ENCODE assay signal across 9 cellular contexts in the genomic region with DNA sequence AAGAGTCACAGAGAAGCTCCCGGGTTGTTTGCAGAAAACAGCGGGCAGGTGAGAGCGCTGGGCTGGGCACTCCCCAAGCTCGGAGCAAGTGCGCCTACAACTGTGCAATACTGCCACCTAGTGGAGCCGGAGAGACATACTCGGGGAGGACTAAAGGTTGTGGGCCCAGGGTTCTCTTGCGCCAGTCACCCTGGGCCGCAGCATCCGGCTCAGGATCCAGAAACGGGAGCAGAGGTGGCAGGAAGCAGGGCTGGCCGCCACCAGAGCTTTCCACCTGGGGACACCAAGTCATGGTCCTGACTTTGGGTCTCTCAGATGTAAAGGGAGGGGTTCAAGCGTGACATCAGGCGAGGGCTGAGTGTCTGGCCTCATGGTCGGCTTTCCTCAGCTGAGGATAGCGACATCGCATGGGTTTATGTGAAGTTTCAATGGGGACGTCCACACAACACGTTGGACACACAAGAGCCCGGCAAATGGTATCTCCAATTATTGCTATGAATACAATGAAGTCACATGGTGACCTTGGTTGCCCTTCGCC. TPM values are rescaled to one million over a fixed set of nuclear protein-coding genes. Genes with fewer than 3 reads are reported as not detected.
DNase-seq lines count a peak whose midpoint lies in the region; ATAC-seq and TF ChIP-seq lines count a peak whose summit lies in the region.
"Had no signal": no experiment of that assay in that cellular context is flagged by ENCODE, and none has a peak within 500 bp of the region (broad histone marks: within the 10 kb centered on the region; RNA-seq: fewer than 3 reads in every experiment).

No MANE protein-coding gene starts in this region.

- CTCF ChIA-PET in Calu3 (lab: Charles Lee), result interaction anchor here (0.5 to 2.6 kb wide), 25 partner anchors 10 to 565 kb away, joined by 3 to 43 read pairs (median 6); partner anchors contain the start of gene KLK4

- in situ Hi-C loops in astrocyte of the cerebellum (cut with HindIII; ENCODE audit: low sequenced_read_pairs), result no loop called here
- in situ Hi-C loops in gastrocnemius medialis (cut with MboI; ENCODE audit: low sequenced_read_pairs in 4 of 4), result no loop called here

- no peak overlapping the region for H3K27ac ChIP-seq in gastrocnemius medialis
- H3K27ac ChIP-seq: SJSA1 had no signal

- peaks cover 28% of the 10 kb centered on the region for H3K27me3 Mint-ChIP-seq in Calu3 (ENCODE audit: unreplicated experiment)

- H3K4me1 Mint-ChIP-seq in Calu3 (ENCODE audit: low read depth, unreplicated experiment), result peaks cover 21% of the 10 kb centered on the region

- no peaks in the 10 kb centered on the region for H3K9me3 Mint-ChIP-seq in Calu3 (ENCODE audit: low read depth, unreplicated experiment)

- H3K9me3 ChIP-seq in gastrocnemius medialis, result no peaks in the 10 kb centered on the region
- H3K9me3 ChIP-seq: SJSA1 had no signal

- DNase-seq in Calu3 (peak; percentile 91), HCEC 1CT (peak; percentile 68), NCI-H2029 treated with DMSO at 0.1 percent for 48 hours (lab: John Stamatoyannopoulos, UW) (peak; percentile 70), T-helper 9 cell (peak; percentile 58), astrocyte of the cerebellum (ENCODE audit: low read depth) (peak; percentile 49), hippocampal formation (lab: John Stamatoyannopoulos, UW) (peak; percentile 50 to 52), gastrocnemius medialis (peak in 1 of 2 donors; percentile 9)

- TF ChIP-seq POLR2A in gastrocnemius medialis (IDR thresholded peaks at IDR 0.05), result no peak

- intact Hi-C loops in Calu3 (cut with micrococcal nuclease; ENCODE audit: unreplicated experiment) (loop anchor here (1.0 to 5.0 kb wide), 3 partner anchors 130 to 385 kb away; partner anchors contain the start of gene ACP4), gastrocnemius medialis (cut with DNase I; ENCODE audit: low total_unique reads) (no loop called here)

- no peaks in the 10 kb centered on the region for H3K4me1 ChIP-seq in gastrocnemius medialis

- peak overlapping the region; percentile 10 for H3K27ac Mint-ChIP-seq in Calu3 (ENCODE audit: unreplicated experiment)

- H3K4me3 ChIP-seq in astrocyte of the cerebellum (ENCODE audit: low read depth, low read length) (no peak overlapping the region), gastrocnemius medialis (no peak overlapping the region)
- H3K4me3 ChIP-seq: SJSA1 had no signal

- H3K36me3 Mint-ChIP-seq in Calu3 (ENCODE audit: insufficient read depth, unreplicated experiment), result peaks cover 5% of the 10 kb centered on the region

- no peaks in the 10 kb centered on the region for H3K36me3 ChIP-seq in gastrocnemius medialis
- H3K36me3 ChIP-seq: SJSA1 had no signal

- no TSS peak for BruUV-seq in Calu3 (replicated peaks; lab: Mats Ljungman, UMichigan)

- ATAC-seq in gastrocnemius medialis (peak in 1 of 2 donors; percentile 45), HG03469 (IDR thresholded peaks at IDR 0.05; ENCODE audit: unreplicated experiment) (no peak)

- peak; percentile 94 for TF ChIP-seq CTCF in Calu3 (IDR thresholded peaks at IDR 0.05; ENCODE audit: unreplicated experiment)
- peak; percentile 87 for TF ChIP-seq CTCF in astrocyte of the cerebellum (IDR thresholded peaks at IDR 0.05; ENCODE audit: low read depth, low read length, missing control alignments)
- TF ChIP-seq CTCF in gastrocnemius medialis (IDR thresholded peaks at IDR 0.05 in 4 of 5, conservative IDR thresholded peaks at IDR 0.05 in 1 of 5), result peak in 3 of 5 experiments; percentile 41 to 61 (median 53)

- peaks cover 0 to 2% (median 1%) of the 10 kb centered on the region in 3 donors for H3K27me3 ChIP-seq in gastrocnemius medialis

- no peak overlapping the region for H3K4me3 Mint-ChIP-seq in Calu3 (ENCODE audit: low read depth, unreplicated experiment)

RNA-seq across cellular contexts. Expression of gene KLK4, which starts 11.2 kb away (rescaled TPM):
- not detected in 2 replicates for total RNA-seq in Calu3 (2022)
- not detected for total RNA-seq in gastrocnemius medialis
- total RNA-seq: SJSA1 had no signal

RNA-seq across cellular contexts. Expression of gene KLK5, which starts 30.5 kb away (rescaled TPM):
- total RNA-seq in Calu3 (2022), result 0.24 and 0.38 TPM in 2 replicates
- total RNA-seq in gastrocnemius medialis, result not detected
- total RNA-seq: SJSA1 had no signal

RNA-seq across cellular contexts. Expression of gene KLK6, which starts 47.0 kb away (rescaled TPM):
- 269 and 350 TPM in 2 replicates for total RNA-seq in Calu3 (2022)
- not detected for total RNA-seq in gastrocnemius medialis
- total RNA-seq: SJSA1 had no signal

RNA-seq across cellular contexts. Expression of gene KLK2, which starts 49.1 kb away (rescaled TPM):
- total RNA-seq in Calu3 (2022), result not detected in 2 replicates
- not detected for total RNA-seq in gastrocnemius medialis
- total RNA-seq: SJSA1 had no signal

Comparison
In these comparisons a context has a peak if more than half of its experiments do, and no peak if none do; other contexts are left out.
1. RNA of gene KLK6, which starts 47.0 kb away (total RNA-seq): 269 to 350 TPM in Calu3; not detected in gastrocnemius medialis; every median in the first group is over 100 times any median in the second.
2. Peak in every context shown above with its lines, with median percentiles within 50 percentile points of each other: CTCF ChIP-seq.